Comparison of ENCODE assay signal across 25 cellular contexts in genomic region chr7:91135703-91136102, GRCh38.
"Had no signal": no experiment of that assay in that cellular context is flagged by ENCODE, and none has a peak within 500 bp of the region (broad histone marks: within the 10 kb centered on the region; RNA-seq: fewer than 3 reads in every experiment).

No MANE protein-coding gene starts in this region.

- H3K27ac Mint-ChIP-seq: activated CD4-positive, alpha-beta memory T cell treated with anti-CD3 and anti-CD28 coated beads, Interleukin-2, amount 10 ng/mL, durations not matched to agents 7 days and 5 days; activated CD8-positive, alpha-beta memory T cell treated with anti-CD3 and anti-CD28 coated beads, Interleukin-2, amount 10 ng/mL, durations not matched to agents 7 days and 5 days; activated naive CD4-positive, alpha-beta T cell treated with anti-CD3 and anti-CD28 coated beads for 36 hours; activated T-helper 2 cell treated with anti-CD3 and anti-CD28 coated beads, Interferon-gamma antibody, Interleukin-2, Interleukin-4, amounts not matched to agents 10 μg/mL and 5 μg/mL and 100 μg/mL, durations not matched to agents 14 hours and 24 hours and 36 hours; naive thymus-derived CD4-positive, alpha-beta T cell; stimulated activated naive CD8-positive, alpha-beta T cell treated with anti-CD3 and anti-CD28 coated beads, Interleukin-15, amount 100 ng/mL, for 72 hours; T-helper 2 cell treated with Interferon-gamma antibody and Interleukin-4, amounts not matched to agents 5 μg/mL and 100 μg/mL, for 36 hours; type B pancreatic cell had no signal

- H3K4me3 ChIP-seq: dorsolateral prefrontal cortex, pancreas, right lobe of liver, suprapubic skin had no signal

- H3K27me3 Mint-ChIP-seq: activated B cell treated with CpG ODN at 0.5 μM for 24 hours; activated CD4-positive, alpha-beta memory T cell treated with anti-CD3 and anti-CD28 coated beads, Interleukin-2, amount 10 ng/mL, durations not matched to agents 7 days and 5 days; activated CD8-positive, alpha-beta memory T cell treated with anti-CD3 and anti-CD28 coated beads, Interleukin-2, amount 10 ng/mL, durations not matched to agents 7 days and 5 days had no signal

- H3K4me1 Mint-ChIP-seq: activated CD4-positive, alpha-beta memory T cell treated with anti-CD3 and anti-CD28 coated beads, Interleukin-2, amount 10 ng/mL, durations not matched to agents 7 days and 5 days; activated CD8-positive, alpha-beta memory T cell treated with anti-CD3 and anti-CD28 coated beads, Interleukin-2, amount 10 ng/mL, durations not matched to agents 7 days and 5 days; stimulated activated naive CD8-positive, alpha-beta T cell treated with anti-CD3 and anti-CD28 coated beads, Interleukin-15, amount 100 ng/mL, for 72 hours had no signal

- ATAC-seq: activated CD8-positive, alpha-beta memory T cell treated with anti-CD3 and anti-CD28 coated beads, Interleukin-2, amount 10 ng/mL, durations not matched to agents 7 days and 5 days; left ventricle myocardium superior; naive thymus-derived CD4-positive, alpha-beta T cell; pancreas; right lobe of liver; stimulated activated naive CD8-positive, alpha-beta T cell treated with anti-CD3 and anti-CD28 coated beads, Interleukin-15, amount 100 ng/mL, for 72 hours had no signal

- H3K4me1 ChIP-seq: pancreas, right lobe of liver, suprapubic skin had no signal

- H3K9me3 ChIP-seq: neutrophil, pancreas, right lobe of liver, suprapubic skin had no signal

- H3K27me3 ChIP-seq: dorsolateral prefrontal cortex, neutrophil, pancreas, right lobe of liver, suprapubic skin had no signal

- H3K36me3 Mint-ChIP-seq: activated CD8-positive, alpha-beta memory T cell treated with anti-CD3 and anti-CD28 coated beads, Interleukin-2, amount 10 ng/mL, durations not matched to agents 7 days and 5 days; naive thymus-derived CD4-positive, alpha-beta T cell; type B pancreatic cell had no signal

- H3K27ac ChIP-seq: dorsolateral prefrontal cortex, epithelial cell of prostate, neutrophil, pancreas, right lobe of liver, suprapubic skin had no signal

- H3K9me3 Mint-ChIP-seq: activated B cell treated with CpG ODN at 0.5 μM for 24 hours; activated CD4-positive, alpha-beta memory T cell treated with anti-CD3 and anti-CD28 coated beads, Interleukin-2, amount 10 ng/mL, durations not matched to agents 7 days and 5 days; activated naive CD4-positive, alpha-beta T cell treated with anti-CD3 and anti-CD28 coated beads for 36 hours; activated T-helper 2 cell treated with anti-CD3 and anti-CD28 coated beads, Interferon-gamma antibody, Interleukin-2, Interleukin-4, amounts not matched to agents 10 μg/mL and 5 μg/mL and 100 μg/mL, durations not matched to agents 14 hours and 24 hours and 36 hours; stimulated activated naive CD8-positive, alpha-beta T cell treated with anti-CD3 and anti-CD28 coated beads, Interleukin-15, amount 100 ng/mL, for 72 hours; T-helper 2 cell treated with Interferon-gamma antibody and Interleukin-4, amounts not matched to agents 5 μg/mL and 100 μg/mL, for 36 hours; type B pancreatic cell had no signal

- DNase-seq: activated B cell treated with CpG ODN at 0.5 μM for 24 hours; activated CD4-positive, alpha-beta memory T cell treated with anti-CD3 and anti-CD28 coated beads, Interleukin-2, amount 10 ng/mL, durations not matched to agents 7 days and 5 days; activated CD4-positive, alpha-beta T cell treated with anti-CD3 and anti-CD28 coated beads for 4 hours; activated CD8-positive, alpha-beta memory T cell treated with anti-CD3 and anti-CD28 coated beads, Interleukin-2, amount 10 ng/mL, durations not matched to agents 7 days and 5 days; activated naive CD4-positive, alpha-beta T cell treated with anti-CD3 and anti-CD28 coated beads for 36 hours; activated T-cell treated with anti-CD3 and anti-CD28 coated beads, Interleukin-2, amount 50 U/mL, for 1 hour; aorta; dorsolateral prefrontal cortex; head of caudate nucleus; kidney glomerular epithelial cell; left ventricle myocardium superior; mesenchymal stem cell; naive thymus-derived CD4-positive, alpha-beta T cell; pancreas; right lobe of liver; small intestine; stimulated activated CD4-positive, alpha-beta T cell treated with anti-CD3 and anti-CD28 coated beads, Interleukin-15, amount 100 ng/mL, for 24 hours; stimulated activated CD4-positive, alpha-beta T cell treated with anti-CD3 and anti-CD28 coated beads, Interleukin-2, amount 100 ng/mL, for 48 hours; stimulated activated naive CD8-positive, alpha-beta T cell treated with anti-CD3 and anti-CD28 coated beads, Interleukin-15, amount 100 ng/mL, for 72 hours had no signal

- H3K36me3 ChIP-seq: neutrophil, pancreas, right lobe of liver, suprapubic skin had no signal

- H3K4me3 Mint-ChIP-seq: activated B cell treated with CpG ODN at 0.5 μM for 24 hours; activated CD4-positive, alpha-beta memory T cell treated with anti-CD3 and anti-CD28 coated beads, Interleukin-2, amount 10 ng/mL, durations not matched to agents 7 days and 5 days; activated CD8-positive, alpha-beta memory T cell treated with anti-CD3 and anti-CD28 coated beads, Interleukin-2, amount 10 ng/mL, durations not matched to agents 7 days and 5 days; activated naive CD4-positive, alpha-beta T cell treated with anti-CD3 and anti-CD28 coated beads for 36 hours; naive thymus-derived CD4-positive, alpha-beta T cell; stimulated activated naive CD8-positive, alpha-beta T cell treated with anti-CD3 and anti-CD28 coated beads, Interleukin-15, amount 100 ng/mL, for 72 hours; T-helper 2 cell treated with Interferon-gamma antibody and Interleukin-4, amounts not matched to agents 5 μg/mL and 100 μg/mL, for 36 hours; type B pancreatic cell had no signal
